1 cellular context compared by ENCODE assay signal in genomic region chr16:29991571-29991904, GRCh38.
TF ChIP-seq lines count a peak whose summit lies in the region.

No MANE protein-coding gene starts in this region.

TF ChIP-seq in HepG2, 621 proteins besides CTCF, POLR2A, EP300 and RAD21 (continues in another document):
- TF ChIP-seq CSRNP2 (CRISPR knock-in tag; conservative IDR thresholded peaks at IDR 0.05; ENCODE audit: low read depth) (no peak), ZFP62 (CRISPR knock-in tag; IDR thresholded peaks at IDR 0.05) (no peak), SCMH1 (CRISPR knock-in tag; IDR thresholded peaks at IDR 0.05; ENCODE audit: borderline replicate concordance) (no peak), ZNF605 (CRISPR knock-in tag; IDR thresholded peaks at IDR 0.05) (no peak), ZNF792 (CRISPR knock-in tag; IDR thresholded peaks at IDR 0.05) (no peak), RERE (CRISPR knock-in tag; IDR thresholded peaks at IDR 0.05; ENCODE audit: low read depth) (no peak), ARID2 (CRISPR knock-in tag; IDR thresholded peaks at IDR 0.05; ENCODE audit: borderline replicate concordance) (no peak), SETDB1 (CRISPR knock-in tag; IDR thresholded peaks at IDR 0.05; ENCODE audit: borderline replicate concordance) (no peak), RBFOX2 (IDR thresholded peaks at IDR 0.05; ENCODE audit: low read depth, low read length) (peak; percentile 24; the same call in 1 of the 2 replicates), ZC3H13 (CRISPR knock-in tag; IDR thresholded peaks at IDR 0.05) (peak; percentile 37; the same call in 1 of the 2 replicates), FLYWCH1 (CRISPR knock-in tag; IDR thresholded peaks at IDR 0.05) (no peak), ZBTB1 (CRISPR knock-in tag; IDR thresholded peaks at IDR 0.05; ENCODE audit: borderline replicate concordance) (no peak), ZNF7 (CRISPR knock-in tag; IDR thresholded peaks at IDR 0.05) (no peak), ZNF607 (CRISPR knock-in tag; IDR thresholded peaks at IDR 0.05; ENCODE audit: borderline replicate concordance) (no peak), ZNF253 (CRISPR knock-in tag; IDR thresholded peaks at IDR 0.05; ENCODE audit: borderline replicate concordance) (no peak), FOXO4 (CRISPR knock-in tag; conservative IDR thresholded peaks at IDR 0.05) (no peak), MTA1 (CRISPR knock-in tag; IDR thresholded peaks at IDR 0.05; ENCODE audit: borderline replicate concordance) (no peak), TERF1 (CRISPR knock-in tag; IDR thresholded peaks at IDR 0.05) (no peak), ATF1 (CRISPR knock-in tag; IDR thresholded peaks at IDR 0.05) (no peak), RBM22 (optimal IDR thresholded peaks at IDR 0.05; ENCODE audit: low read length) (peak; percentile 66), SMARCE1 (IDR thresholded peaks at IDR 0.05; ENCODE audit: borderline replicate concordance) (no peak), ZNF343 (CRISPR knock-in tag; IDR thresholded peaks at IDR 0.05) (no peak), ZNF687 (CRISPR knock-in tag; IDR thresholded peaks at IDR 0.05) (peak; percentile 30; the same call in 1 of the 2 replicates), CREM (IDR thresholded peaks at IDR 0.05) (no peak), CREM (CRISPR knock-in tag; IDR thresholded peaks at IDR 0.05) (no peak), ZNF770 (CRISPR knock-in tag; IDR thresholded peaks at IDR 0.05) (no peak), AGO2 (optimal IDR thresholded peaks at IDR 0.05; ENCODE audit: low read depth, low read length) (peak; percentile 74), ZNF121 (CRISPR knock-in tag; IDR thresholded peaks at IDR 0.05) (no peak), NONO (IDR thresholded peaks at IDR 0.05) (no peak), NONO (CRISPR knock-in tag; conservative IDR thresholded peaks at IDR 0.05) (0 out of 2 replicates have a peak, but pooled peaks have one; percentile 21), IKZF1 (IDR thresholded peaks at IDR 0.05) (no peak), FOSL1 (CRISPR knock-in tag; IDR thresholded peaks at IDR 0.05; ENCODE audit: borderline replicate concordance) (no peak), ZNF501 (CRISPR knock-in tag; IDR thresholded peaks at IDR 0.05) (no peak), ZNF362 (CRISPR knock-in tag; IDR thresholded peaks at IDR 0.05; ENCODE audit: borderline replicate concordance) (no peak), PRPF4 (IDR thresholded peaks at IDR 0.05; ENCODE audit: low read depth, low read length, poor library complexity, severe bottlenecking) (no peak), U2AF2 (IDR thresholded peaks at IDR 0.05; ENCODE audit: low read depth, low read length) (no peak), HNF1A (IDR thresholded peaks at IDR 0.05; ENCODE audit: low read depth) (no peak), HNF1A (CRISPR knock-in tag; IDR thresholded peaks at IDR 0.05; ENCODE audit: borderline replicate concordance) (no peak), MXD3 (CRISPR knock-in tag; IDR thresholded peaks at IDR 0.05) (no peak), ZFP1 (CRISPR knock-in tag; IDR thresholded peaks at IDR 0.05) (no peak)
